ENCODE assay signal across 1 cellular context in the genomic region with DNA sequence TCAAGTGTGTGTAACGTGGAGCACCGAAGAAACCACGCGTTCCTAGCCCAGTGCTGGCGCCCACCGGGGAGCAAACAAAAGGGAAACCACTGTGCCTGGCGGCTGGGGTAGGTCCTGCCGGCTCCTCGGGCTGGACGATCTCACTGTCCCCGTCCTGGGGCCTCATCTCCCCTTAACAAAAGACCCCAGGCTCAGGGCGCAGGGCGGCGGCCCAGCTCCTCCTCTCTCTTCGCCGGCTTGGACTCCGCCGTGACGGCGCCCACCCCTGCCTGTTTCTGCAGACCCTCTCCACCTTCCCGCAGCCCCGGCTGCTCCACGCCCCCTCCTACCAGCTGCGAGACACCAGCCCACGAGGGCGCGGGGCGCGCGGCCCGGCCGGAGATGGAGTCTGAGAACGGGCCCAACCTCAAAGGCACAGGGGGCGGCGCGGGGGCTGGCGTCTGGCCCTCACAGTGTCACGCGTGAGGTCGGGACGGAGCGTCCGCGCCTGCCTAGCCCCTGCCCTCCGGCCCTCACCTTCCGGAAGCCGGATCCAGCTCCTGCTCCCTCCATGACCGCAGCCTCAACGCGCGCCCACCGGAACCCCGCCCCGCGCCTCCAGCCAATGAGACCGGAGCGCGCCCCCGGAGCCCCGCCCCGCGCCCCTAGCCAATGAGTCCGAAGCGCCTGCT.
TF ChIP-seq lines count a peak whose summit lies in the region.

A gene (minus strand): TSS at position 569 of the 671 bp plus-strand sequence. CDS start 17 bp downstream, at position 552.

TF ChIP-seq in HepG2, 621 proteins besides CTCF, POLR2A, EP300 and RAD21 (continued from another document and continues in another):
- TF ChIP-seq ZFYVE20 (CRISPR knock-in tag; IDR thresholded peaks at IDR 0.05; ENCODE audit: borderline replicate concordance, low read depth) (0 out of 2 replicates have a peak, but pooled peaks have one; percentile 76), RELA (CRISPR knock-in tag; IDR thresholded peaks at IDR 0.05) (no peak), ZNF20 (CRISPR knock-in tag; IDR thresholded peaks at IDR 0.05) (no peak), RAD51 (IDR thresholded peaks at IDR 0.05; ENCODE audit: borderline replicate concordance) (no peak), ZNF33A (CRISPR knock-in tag; IDR thresholded peaks at IDR 0.05; ENCODE audit: borderline replicate concordance) (no peak), ZNF781 (CRISPR knock-in tag; IDR thresholded peaks at IDR 0.05; ENCODE audit: borderline replicate concordance, not compliant biosample characterization) (peak; percentile 66), ZNF589 (CRISPR knock-in tag; conservative IDR thresholded peaks at IDR 0.05) (no peak), ARNT (IDR thresholded peaks at IDR 0.05) (no peak), SMC3 (IDR thresholded peaks at IDR 0.05; ENCODE audit: low read length) (no peak), IKZF4 (CRISPR knock-in tag; IDR thresholded peaks at IDR 0.05; ENCODE audit: borderline replicate concordance, low read depth, not compliant biosample characterization) (no peak), ZFP36 (IDR thresholded peaks at IDR 0.05; ENCODE audit: borderline replicate concordance, low read depth, low read length, partially characterized antibody) (no peak), ATAD3A (CRISPR knock-in tag; IDR thresholded peaks at IDR 0.05) (no peak), SCMH1 (CRISPR knock-in tag; IDR thresholded peaks at IDR 0.05; ENCODE audit: borderline replicate concordance) (no peak), NFE2L2 (IDR thresholded peaks at IDR 0.05; ENCODE audit: low read length) (no peak), ZNF709 (CRISPR knock-in tag; IDR thresholded peaks at IDR 0.05) (no peak), ZNF17 (CRISPR knock-in tag; IDR thresholded peaks at IDR 0.05) (no peak), EHMT2 (IDR thresholded peaks at IDR 0.05; ENCODE audit: borderline replicate concordance, low read depth, low read length) (no peak), ZBTB42 (CRISPR knock-in tag; IDR thresholded peaks at IDR 0.05) (no peak), RFXAP (CRISPR knock-in tag; IDR thresholded peaks at IDR 0.05; ENCODE audit: borderline replicate concordance) (peak; percentile 67), RXRA (CRISPR knock-in tag; IDR thresholded peaks at IDR 0.05) (peak; percentile 64; the same call in 1 of the 2 replicates), CEBPG (CRISPR knock-in tag; IDR thresholded peaks at IDR 0.05) (no peak), NFKB2 (CRISPR knock-in tag; IDR thresholded peaks at IDR 0.05; ENCODE audit: borderline replicate concordance) (peak; percentile 58; the same call in 1 of the 2 replicates), SRSF1 (optimal IDR thresholded peaks at IDR 0.05; ENCODE audit: low read depth, low read length) (no peak), MAZ (IDR thresholded peaks at IDR 0.05; ENCODE audit: borderline replicate concordance, low read depth, low read length) (no peak), MAZ (CRISPR knock-in tag; IDR thresholded peaks at IDR 0.05; ENCODE audit: low read depth) (peak; percentile 14; the same call in 1 of the 2 replicates), TMF1 (CRISPR knock-in tag; IDR thresholded peaks at IDR 0.05; ENCODE audit: low read depth) (peak; percentile 95), KLF13 (CRISPR knock-in tag; IDR thresholded peaks at IDR 0.05) (peak; percentile 86; the same call in 1 of the 2 replicates), GPN1 (CRISPR knock-in tag; IDR thresholded peaks at IDR 0.05; ENCODE audit: borderline replicate concordance) (no peak), HDAC1 (CRISPR knock-in tag; IDR thresholded peaks at IDR 0.05) (peak; percentile 77), ZBTB20 (CRISPR knock-in tag; IDR thresholded peaks at IDR 0.05; ENCODE audit: borderline replicate concordance, low read depth) (peak; percentile 55; the same call in 1 of the 2 replicates), ZNF282 (IDR thresholded peaks at IDR 0.05; ENCODE audit: partially characterized antibody) (no peak), PRPF4 (IDR thresholded peaks at IDR 0.05; ENCODE audit: low read depth, low read length, poor library complexity, severe bottlenecking) (no peak), ELF4 (CRISPR knock-in tag; IDR thresholded peaks at IDR 0.05; ENCODE audit: borderline replicate concordance) (no peak), MEIS1 (CRISPR knock-in tag; IDR thresholded peaks at IDR 0.05; ENCODE audit: borderline replicate concordance) (peak; percentile 95), ZNF292 (CRISPR knock-in tag; IDR thresholded peaks at IDR 0.05; ENCODE audit: borderline replicate concordance, low read depth) (no peak), CREB1 (IDR thresholded peaks at IDR 0.05) (no peak), CREB1 (CRISPR knock-in tag; IDR thresholded peaks at IDR 0.05) (no peak), PRMT3 (CRISPR knock-in tag; IDR thresholded peaks at IDR 0.05; ENCODE audit: borderline replicate concordance, low read depth) (no peak)
- TF ChIP-seq, protein P1, sequence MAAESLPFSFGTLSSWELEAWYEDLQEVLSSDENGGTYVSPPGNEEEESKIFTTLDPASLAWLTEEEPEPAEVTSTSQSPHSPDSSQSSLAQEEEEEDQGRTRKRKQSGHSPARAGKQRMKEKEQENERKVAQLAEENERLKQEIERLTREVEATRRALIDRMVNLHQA (CRISPR knock-in tag; IDR thresholded peaks at IDR 0.05): no peak
- TF ChIP-seq, protein P2, sequence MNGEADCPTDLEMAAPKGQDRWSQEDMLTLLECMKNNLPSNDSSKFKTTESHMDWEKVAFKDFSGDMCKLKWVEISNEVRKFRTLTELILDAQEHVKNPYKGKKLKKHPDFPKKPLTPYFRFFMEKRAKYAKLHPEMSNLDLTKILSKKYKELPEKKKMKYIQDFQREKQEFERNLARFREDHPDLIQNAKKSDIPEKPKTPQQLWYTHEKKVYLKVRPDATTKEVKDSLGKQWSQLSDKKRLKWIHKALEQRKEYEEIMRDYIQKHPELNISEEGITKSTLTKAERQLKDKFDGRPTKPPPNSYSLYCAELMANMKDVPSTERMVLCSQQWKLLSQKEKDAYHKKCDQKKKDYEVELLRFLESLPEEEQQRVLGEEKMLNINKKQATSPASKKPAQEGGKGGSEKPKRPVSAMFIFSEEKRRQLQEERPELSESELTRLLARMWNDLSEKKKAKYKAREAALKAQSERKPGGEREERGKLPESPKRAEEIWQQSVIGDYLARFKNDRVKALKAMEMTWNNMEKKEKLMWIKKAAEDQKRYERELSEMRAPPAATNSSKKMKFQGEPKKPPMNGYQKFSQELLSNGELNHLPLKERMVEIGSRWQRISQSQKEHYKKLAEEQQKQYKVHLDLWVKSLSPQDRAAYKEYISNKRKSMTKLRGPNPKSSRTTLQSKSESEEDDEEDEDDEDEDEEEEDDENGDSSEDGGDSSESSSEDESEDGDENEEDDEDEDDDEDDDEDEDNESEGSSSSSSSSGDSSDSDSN (CRISPR knock-in tag; IDR thresholded peaks at IDR 0.05): peak; percentile 78
- TF ChIP-seq, protein P3, sequence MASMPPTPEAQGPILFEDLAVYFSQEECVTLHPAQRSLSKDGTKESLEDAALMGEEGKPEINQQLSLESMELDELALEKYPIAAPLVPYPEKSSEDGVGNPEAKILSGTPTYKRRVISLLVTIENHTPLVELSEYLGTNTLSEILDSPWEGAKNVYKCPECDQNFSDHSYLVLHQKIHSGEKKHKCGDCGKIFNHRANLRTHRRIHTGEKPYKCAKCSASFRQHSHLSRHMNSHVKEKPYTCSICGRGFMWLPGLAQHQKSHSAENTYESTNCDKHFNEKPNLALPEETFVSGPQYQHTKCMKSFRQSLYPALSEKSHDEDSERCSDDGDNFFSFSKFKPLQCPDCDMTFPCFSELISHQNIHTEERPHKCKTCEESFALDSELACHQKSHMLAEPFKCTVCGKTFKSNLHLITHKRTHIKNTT (CRISPR knock-in tag; IDR thresholded peaks at IDR 0.05): no peak
- TF ChIP-seq, protein P4, sequence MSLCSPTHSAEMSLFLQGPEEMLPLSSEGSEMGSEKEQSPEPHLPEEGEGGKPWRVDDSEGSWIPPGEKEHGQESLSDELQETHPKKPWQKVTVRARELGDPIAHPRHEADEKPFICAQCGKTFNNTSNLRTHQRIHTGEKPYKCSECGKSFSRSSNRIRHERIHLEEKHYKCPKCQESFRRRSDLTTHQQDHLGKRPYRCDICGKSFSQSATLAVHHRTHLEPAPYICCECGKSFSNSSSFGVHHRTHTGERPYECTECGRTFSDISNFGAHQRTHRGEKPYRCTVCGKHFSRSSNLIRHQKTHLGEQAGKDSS (CRISPR knock-in tag; IDR thresholded peaks at IDR 0.05; ENCODE audit: borderline replicate concordance, low read depth): peak; percentile 21; the same call in 1 of the 2 replicates
- TF ChIP-seq, protein P5, sequence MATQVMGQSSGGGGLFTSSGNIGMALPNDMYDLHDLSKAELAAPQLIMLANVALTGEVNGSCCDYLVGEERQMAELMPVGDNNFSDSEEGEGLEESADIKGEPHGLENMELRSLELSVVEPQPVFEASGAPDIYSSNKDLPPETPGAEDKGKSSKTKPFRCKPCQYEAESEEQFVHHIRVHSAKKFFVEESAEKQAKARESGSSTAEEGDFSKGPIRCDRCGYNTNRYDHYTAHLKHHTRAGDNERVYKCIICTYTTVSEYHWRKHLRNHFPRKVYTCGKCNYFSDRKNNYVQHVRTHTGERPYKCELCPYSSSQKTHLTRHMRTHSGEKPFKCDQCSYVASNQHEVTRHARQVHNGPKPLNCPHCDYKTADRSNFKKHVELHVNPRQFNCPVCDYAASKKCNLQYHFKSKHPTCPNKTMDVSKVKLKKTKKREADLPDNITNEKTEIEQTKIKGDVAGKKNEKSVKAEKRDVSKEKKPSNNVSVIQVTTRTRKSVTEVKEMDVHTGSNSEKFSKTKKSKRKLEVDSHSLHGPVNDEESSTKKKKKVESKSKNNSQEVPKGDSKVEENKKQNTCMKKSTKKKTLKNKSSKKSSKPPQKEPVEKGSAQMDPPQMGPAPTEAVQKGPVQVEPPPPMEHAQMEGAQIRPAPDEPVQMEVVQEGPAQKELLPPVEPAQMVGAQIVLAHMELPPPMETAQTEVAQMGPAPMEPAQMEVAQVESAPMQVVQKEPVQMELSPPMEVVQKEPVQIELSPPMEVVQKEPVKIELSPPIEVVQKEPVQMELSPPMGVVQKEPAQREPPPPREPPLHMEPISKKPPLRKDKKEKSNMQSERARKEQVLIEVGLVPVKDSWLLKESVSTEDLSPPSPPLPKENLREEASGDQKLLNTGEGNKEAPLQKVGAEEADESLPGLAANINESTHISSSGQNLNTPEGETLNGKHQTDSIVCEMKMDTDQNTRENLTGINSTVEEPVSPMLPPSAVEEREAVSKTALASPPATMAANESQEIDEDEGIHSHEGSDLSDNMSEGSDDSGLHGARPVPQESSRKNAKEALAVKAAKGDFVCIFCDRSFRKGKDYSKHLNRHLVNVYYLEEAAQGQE (IDR thresholded peaks at IDR 0.05; ENCODE audit: borderline replicate concordance in 1 of 2, low read depth in 1 of 2, low read length in 2 of 2): peak in 1 of 2 experiments; percentile 30; a peak in 1 of 4 replicates
- TF ChIP-seq, protein P6, sequence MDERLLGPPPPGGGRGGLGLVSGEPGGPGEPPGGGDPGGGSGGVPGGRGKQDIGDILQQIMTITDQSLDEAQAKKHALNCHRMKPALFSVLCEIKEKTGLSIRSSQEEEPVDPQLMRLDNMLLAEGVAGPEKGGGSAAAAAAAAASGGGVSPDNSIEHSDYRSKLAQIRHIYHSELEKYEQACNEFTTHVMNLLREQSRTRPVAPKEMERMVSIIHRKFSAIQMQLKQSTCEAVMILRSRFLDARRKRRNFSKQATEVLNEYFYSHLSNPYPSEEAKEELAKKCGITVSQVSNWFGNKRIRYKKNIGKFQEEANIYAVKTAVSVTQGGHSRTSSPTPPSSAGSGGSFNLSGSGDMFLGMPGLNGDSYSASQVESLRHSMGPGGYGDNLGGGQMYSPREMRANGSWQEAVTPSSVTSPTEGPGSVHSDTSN (CRISPR knock-in tag; IDR thresholded peaks at IDR 0.05): no peak
- TF ChIP-seq, protein P7, sequence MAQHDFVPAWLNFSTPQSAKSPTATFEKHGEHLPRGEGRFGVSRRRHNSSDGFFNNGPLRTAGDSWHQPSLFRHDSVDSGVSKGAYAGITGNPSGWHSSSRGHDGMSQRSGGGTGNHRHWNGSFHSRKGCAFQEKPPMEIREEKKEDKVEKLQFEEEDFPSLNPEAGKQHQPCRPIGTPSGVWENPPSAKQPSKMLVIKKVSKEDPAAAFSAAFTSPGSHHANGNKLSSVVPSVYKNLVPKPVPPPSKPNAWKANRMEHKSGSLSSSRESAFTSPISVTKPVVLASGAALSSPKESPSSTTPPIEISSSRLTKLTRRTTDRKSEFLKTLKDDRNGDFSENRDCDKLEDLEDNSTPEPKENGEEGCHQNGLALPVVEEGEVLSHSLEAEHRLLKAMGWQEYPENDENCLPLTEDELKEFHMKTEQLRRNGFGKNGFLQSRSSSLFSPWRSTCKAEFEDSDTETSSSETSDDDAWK (CRISPR knock-in tag; IDR thresholded peaks at IDR 0.05): no peak
- TF ChIP-seq, protein P8, sequence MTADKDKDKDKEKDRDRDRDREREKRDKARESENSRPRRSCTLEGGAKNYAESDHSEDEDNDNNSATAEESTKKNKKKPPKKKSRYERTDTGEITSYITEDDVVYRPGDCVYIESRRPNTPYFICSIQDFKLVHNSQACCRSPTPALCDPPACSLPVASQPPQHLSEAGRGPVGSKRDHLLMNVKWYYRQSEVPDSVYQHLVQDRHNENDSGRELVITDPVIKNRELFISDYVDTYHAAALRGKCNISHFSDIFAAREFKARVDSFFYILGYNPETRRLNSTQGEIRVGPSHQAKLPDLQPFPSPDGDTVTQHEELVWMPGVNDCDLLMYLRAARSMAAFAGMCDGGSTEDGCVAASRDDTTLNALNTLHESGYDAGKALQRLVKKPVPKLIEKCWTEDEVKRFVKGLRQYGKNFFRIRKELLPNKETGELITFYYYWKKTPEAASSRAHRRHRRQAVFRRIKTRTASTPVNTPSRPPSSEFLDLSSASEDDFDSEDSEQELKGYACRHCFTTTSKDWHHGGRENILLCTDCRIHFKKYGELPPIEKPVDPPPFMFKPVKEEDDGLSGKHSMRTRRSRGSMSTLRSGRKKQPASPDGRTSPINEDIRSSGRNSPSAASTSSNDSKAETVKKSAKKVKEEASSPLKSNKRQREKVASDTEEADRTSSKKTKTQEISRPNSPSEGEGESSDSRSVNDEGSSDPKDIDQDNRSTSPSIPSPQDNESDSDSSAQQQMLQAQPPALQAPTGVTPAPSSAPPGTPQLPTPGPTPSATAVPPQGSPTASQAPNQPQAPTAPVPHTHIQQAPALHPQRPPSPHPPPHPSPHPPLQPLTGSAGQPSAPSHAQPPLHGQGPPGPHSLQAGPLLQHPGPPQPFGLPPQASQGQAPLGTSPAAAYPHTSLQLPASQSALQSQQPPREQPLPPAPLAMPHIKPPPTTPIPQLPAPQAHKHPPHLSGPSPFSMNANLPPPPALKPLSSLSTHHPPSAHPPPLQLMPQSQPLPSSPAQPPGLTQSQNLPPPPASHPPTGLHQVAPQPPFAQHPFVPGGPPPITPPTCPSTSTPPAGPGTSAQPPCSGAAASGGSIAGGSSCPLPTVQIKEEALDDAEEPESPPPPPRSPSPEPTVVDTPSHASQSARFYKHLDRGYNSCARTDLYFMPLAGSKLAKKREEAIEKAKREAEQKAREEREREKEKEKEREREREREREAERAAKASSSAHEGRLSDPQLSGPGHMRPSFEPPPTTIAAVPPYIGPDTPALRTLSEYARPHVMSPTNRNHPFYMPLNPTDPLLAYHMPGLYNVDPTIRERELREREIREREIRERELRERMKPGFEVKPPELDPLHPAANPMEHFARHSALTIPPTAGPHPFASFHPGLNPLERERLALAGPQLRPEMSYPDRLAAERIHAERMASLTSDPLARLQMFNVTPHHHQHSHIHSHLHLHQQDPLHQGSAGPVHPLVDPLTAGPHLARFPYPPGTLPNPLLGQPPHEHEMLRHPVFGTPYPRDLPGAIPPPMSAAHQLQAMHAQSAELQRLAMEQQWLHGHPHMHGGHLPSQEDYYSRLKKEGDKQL (CRISPR knock-in tag; IDR thresholded peaks at IDR 0.05; ENCODE audit: low read depth): no peak
